ENCODE assay signal across 12 cellular contexts in the genomic region with DNA sequence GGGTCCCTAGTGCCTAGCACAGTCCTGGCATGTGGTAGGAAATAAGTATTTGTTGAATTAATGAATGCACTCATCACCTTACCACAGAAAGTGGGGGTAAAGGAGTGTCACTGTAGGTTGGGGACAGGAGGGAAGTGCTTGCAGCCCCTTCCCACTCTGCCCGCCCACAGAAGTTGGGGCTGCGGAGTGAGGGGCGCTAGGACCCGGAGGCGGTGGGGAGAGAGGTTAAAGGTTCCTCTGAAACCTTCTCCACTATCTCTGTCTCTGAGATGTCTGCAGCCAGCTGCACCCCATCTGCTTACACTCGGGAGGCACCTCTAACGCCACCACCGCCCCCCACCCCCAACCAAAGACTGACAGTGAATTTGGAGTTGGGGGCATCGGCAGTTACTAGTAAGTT. TPM values are rescaled to one million over a fixed set of nuclear protein-coding genes. Genes with fewer than 3 reads are reported as not detected.
DNase-seq lines count a peak whose midpoint lies in the region; ATAC-seq and TF ChIP-seq lines count a peak whose summit lies in the region.
"Had no signal": no experiment of that assay in that cellular context is flagged by ENCODE, and none has a peak within 500 bp of the region (broad histone marks: within the 10 kb centered on the region; RNA-seq: fewer than 3 reads in every experiment).

No MANE protein-coding gene starts in this region.

- intact Hi-C loops in activated B cell treated with CpG ODN at 0.5 μM for 24 hours (cut with micrococcal nuclease): loop anchor here (10.0 kb wide), 1 partner anchor 167 kb away; a partner anchor contains a TSS

- no peaks in the 10 kb centered on the region for H3K9me3 Mint-ChIP-seq in activated naive CD4-positive, alpha-beta T cell treated with anti-CD3 and anti-CD28 coated beads, Interleukin-2, amount 50 U/mL, for 24 hours
- H3K9me3 Mint-ChIP-seq in activated naive CD4-positive, alpha-beta T cell treated with anti-CD3 and anti-CD28 coated beads, Interleukin-2, amount 50 U/mL, for 72 hours: no peaks in the 10 kb centered on the region
- H3K9me3 Mint-ChIP-seq in activated B cell treated with CpG ODN at 0.5 μM for 24 hours: no peaks in the 10 kb centered on the region
- no peaks in the 10 kb centered on the region for H3K9me3 Mint-ChIP-seq in stimulated activated naive CD8-positive, alpha-beta T cell treated with anti-CD3 and anti-CD28 coated beads, Interleukin-15, amount 100 ng/mL, for 72 hours

- DNase-seq in activated naive CD4-positive, alpha-beta T cell treated with anti-CD3 and anti-CD28 coated beads, Interleukin-2, amount 50 U/mL, for 72 hours (ENCODE audit: low spot score in 2 of 2): no peak
- DNase-seq in activated B cell treated with CpG ODN at 0.5 μM for 24 hours (no peak), HuH-7 (ENCODE audit: low spot score) (no peak), DMS114 treated with DMSO at 0.1 percent for 48 hours (lab: John Stamatoyannopoulos, UW; ENCODE audit: unreplicated experiment) (no peak), NCI-H446 (lab: John Stamatoyannopoulos, UW) (no peak)
- no peak for DNase-seq in stimulated activated naive CD8-positive, alpha-beta T cell treated with anti-CD3 and anti-CD28 coated beads, Interleukin-15, amount 100 ng/mL, for 72 hours
- DNase-seq: anterior cingulate cortex; effector CD8-positive, alpha-beta T cell had no signal

- no peaks in the 10 kb centered on the region for H3K36me3 Mint-ChIP-seq in activated naive CD4-positive, alpha-beta T cell treated with anti-CD3 and anti-CD28 coated beads, Interleukin-2, amount 50 U/mL, for 24 hours
- no peaks in the 10 kb centered on the region for H3K36me3 Mint-ChIP-seq in activated naive CD4-positive, alpha-beta T cell treated with anti-CD3 and anti-CD28 coated beads, Interleukin-2, amount 50 U/mL, for 72 hours
- no peaks in the 10 kb centered on the region for H3K36me3 Mint-ChIP-seq in activated B cell treated with CpG ODN at 0.5 μM for 24 hours (ENCODE audit: low read depth)

- POLR2A ChIA-PET in activated B cell treated with CpG ODN at 0.5 μM for 24 hours (lab: Charles Lee): interaction anchor here (1.7 kb wide), 1 partner anchor 112 kb away, joined by 6 read pairs; a partner anchor contains a TSS

- H3K4me1 Mint-ChIP-seq in activated naive CD4-positive, alpha-beta T cell treated with anti-CD3 and anti-CD28 coated beads, Interleukin-2, amount 50 U/mL, for 24 hours: peaks cover 18% of the 10 kb centered on the region
- peaks cover 43% of the 10 kb centered on the region for H3K4me1 Mint-ChIP-seq in activated B cell treated with CpG ODN at 0.5 μM for 24 hours
- H3K4me1 Mint-ChIP-seq in stimulated activated naive CD8-positive, alpha-beta T cell treated with anti-CD3 and anti-CD28 coated beads, Interleukin-15, amount 100 ng/mL, for 72 hours: peaks cover 17% of the 10 kb centered on the region

- H3K4me3 ChIP-seq in iPS-11a (ENCODE audit: low read depth, low read length): peak overlapping the region; percentile 56

- peak overlapping the region; percentile 82 for H3K4me3 Mint-ChIP-seq in activated naive CD4-positive, alpha-beta T cell treated with anti-CD3 and anti-CD28 coated beads, Interleukin-2, amount 50 U/mL, for 24 hours
- H3K4me3 Mint-ChIP-seq in activated B cell treated with CpG ODN at 0.5 μM for 24 hours: peak overlapping the region; percentile 79
- peak overlapping the region; percentile 79 to 82 for H3K4me3 Mint-ChIP-seq in stimulated activated naive CD8-positive, alpha-beta T cell treated with anti-CD3 and anti-CD28 coated beads, Interleukin-15, amount 100 ng/mL, for 72 hours

- peaks cover 24% of the 10 kb centered on the region for H3K27me3 Mint-ChIP-seq in activated naive CD4-positive, alpha-beta T cell treated with anti-CD3 and anti-CD28 coated beads, Interleukin-2, amount 50 U/mL, for 24 hours
- H3K27me3 Mint-ChIP-seq in activated B cell treated with CpG ODN at 0.5 μM for 24 hours: peaks cover 20% of the 10 kb centered on the region
- H3K27me3 Mint-ChIP-seq in stimulated activated naive CD8-positive, alpha-beta T cell treated with anti-CD3 and anti-CD28 coated beads, Interleukin-15, amount 100 ng/mL, for 72 hours: peaks cover 75% of the 10 kb centered on the region

- H3K27ac Mint-ChIP-seq in activated naive CD4-positive, alpha-beta T cell treated with anti-CD3 and anti-CD28 coated beads, Interleukin-2, amount 50 U/mL, for 24 hours: peak overlapping the region; percentile 48
- no peak overlapping the region for H3K27ac Mint-ChIP-seq in activated naive CD4-positive, alpha-beta T cell treated with anti-CD3 and anti-CD28 coated beads, Interleukin-2, amount 50 U/mL, for 72 hours
- no peak overlapping the region for H3K27ac Mint-ChIP-seq in activated B cell treated with CpG ODN at 0.5 μM for 24 hours
- H3K27ac Mint-ChIP-seq in stimulated activated naive CD8-positive, alpha-beta T cell treated with anti-CD3 and anti-CD28 coated beads, Interleukin-15, amount 100 ng/mL, for 72 hours: no peak overlapping the region

- no peak for TF ChIP-seq CTCF in activated B cell treated with CpG ODN at 0.5 μM for 24 hours (IDR thresholded peaks at IDR 0.05)

- no peak for ATAC-seq in activated naive CD4-positive, alpha-beta T cell treated with anti-CD3 and anti-CD28 coated beads, Interleukin-2, amount 50 U/mL, for 72 hours
- no peak for ATAC-seq in activated B cell treated with CpG ODN at 0.5 μM for 24 hours (ENCODE audit: low read depth)
- no peak for ATAC-seq in stimulated activated naive CD8-positive, alpha-beta T cell treated with anti-CD3 and anti-CD28 coated beads, Interleukin-15, amount 100 ng/mL, for 72 hours
- ATAC-seq: gastroesophageal sphincter, left lobe of liver had no signal

- CTCF ChIA-PET in activated B cell treated with CpG ODN at 0.5 μM for 24 hours (lab: Charles Lee): no interaction called here

RNA-seq across cellular contexts. Expression of a gene that starts 1.4 kb away (rescaled TPM):
- total RNA-seq in activated naive CD4-positive, alpha-beta T cell treated with anti-CD3 and anti-CD28 coated beads, Interleukin-2, amount 50 U/mL, for 72 hours: under 1 TPM; 0.11 to 0.16 TPM
- 1.0 and 1.4 TPM in 2 replicates for total RNA-seq in activated B cell treated with CpG ODN at 0.5 μM for 24 hours
